Comparison of ENCODE assay signal across 17 cellular contexts in genomic region chr3:14344351-14344750, GRCh38.
"Had no signal": no experiment of that assay in that cellular context is flagged by ENCODE, and none has a peak within 500 bp of the region (broad histone marks: within the 10 kb centered on the region; RNA-seq: fewer than 3 reads in every experiment).

No MANE protein-coding gene starts in this region.

- H3K4me1 ChIP-seq: foreskin keratinocyte, left ventricle myocardium inferior, vagina had no signal

- H3K4me1 Mint-ChIP-seq: activated CD4-positive, alpha-beta memory T cell treated with anti-CD3 and anti-CD28 coated beads, Interleukin-2, amount 10 ng/mL, durations not matched to agents 7 days and 5 days; activated CD4-positive, alpha-beta T cell treated with anti-CD3 and anti-CD28 coated beads for 36 hours; activated CD8-positive, alpha-beta memory T cell treated with anti-CD3 and anti-CD28 coated beads, Interleukin-2, amount 10 ng/mL, durations not matched to agents 7 days and 5 days; activated T-helper 17 cell treated with anti-CD3 and anti-CD28 coated beads, Interleukin-2, amount 50 U/mL, for 72 hours; naive thymus-derived CD8-positive, alpha-beta T cell had no signal

- H3K36me3 ChIP-seq: left ventricle myocardium inferior, tibial nerve, vagina had no signal

- H3K27me3 Mint-ChIP-seq: activated CD4-positive, alpha-beta T cell treated with anti-CD3 and anti-CD28 coated beads for 36 hours; stimulated activated naive CD8-positive, alpha-beta T cell treated with anti-CD3 and anti-CD28 coated beads, Interleukin-15, Interleukin-2, amounts not matched to agents 100 ng/mL and 50 ng/mL, for 24 hours had no signal

- H3K27ac Mint-ChIP-seq: activated CD4-positive, alpha-beta memory T cell treated with anti-CD3 and anti-CD28 coated beads, Interleukin-2, amount 10 ng/mL, durations not matched to agents 7 days and 5 days; activated CD4-positive, alpha-beta T cell treated with anti-CD3 and anti-CD28 coated beads for 36 hours; activated CD8-positive, alpha-beta memory T cell treated with anti-CD3 and anti-CD28 coated beads, Interleukin-2, amount 10 ng/mL, durations not matched to agents 7 days and 5 days; activated T-helper 17 cell treated with anti-CD3 and anti-CD28 coated beads, Interleukin-2, amount 50 U/mL, for 72 hours; stimulated activated naive CD8-positive, alpha-beta T cell treated with anti-CD3 and anti-CD28 coated beads, Interleukin-15, Interleukin-2, amounts not matched to agents 100 ng/mL and 50 ng/mL, for 24 hours had no signal

- H3K4me3 Mint-ChIP-seq: activated CD4-positive, alpha-beta memory T cell treated with anti-CD3 and anti-CD28 coated beads, Interleukin-2, amount 10 ng/mL, durations not matched to agents 7 days and 5 days; activated CD4-positive, alpha-beta T cell treated with anti-CD3 and anti-CD28 coated beads for 36 hours; activated CD8-positive, alpha-beta memory T cell treated with anti-CD3 and anti-CD28 coated beads, Interleukin-2, amount 10 ng/mL, durations not matched to agents 7 days and 5 days; activated T-helper 17 cell treated with anti-CD3 and anti-CD28 coated beads, Interleukin-2, amount 50 U/mL, for 72 hours; naive thymus-derived CD8-positive, alpha-beta T cell; stimulated activated naive CD8-positive, alpha-beta T cell treated with anti-CD3 and anti-CD28 coated beads, Interleukin-15, Interleukin-2, amounts not matched to agents 100 ng/mL and 50 ng/mL, for 24 hours had no signal

- ATAC-seq: activated CD4-positive, alpha-beta T cell treated with anti-CD3 and anti-CD28 coated beads for 36 hours; activated CD8-positive, alpha-beta memory T cell treated with anti-CD3 and anti-CD28 coated beads, Interleukin-2, amount 10 ng/mL, durations not matched to agents 7 days and 5 days; activated T-helper 17 cell treated with anti-CD3 and anti-CD28 coated beads, Interleukin-2, amount 50 U/mL, for 72 hours; foreskin keratinocyte; naive thymus-derived CD8-positive, alpha-beta T cell had no signal

- H3K27me3 ChIP-seq: tibial nerve, vagina had no signal

- H3K9me3 Mint-ChIP-seq: activated CD4-positive, alpha-beta memory T cell treated with anti-CD3 and anti-CD28 coated beads, Interleukin-2, amount 10 ng/mL, durations not matched to agents 7 days and 5 days; activated T-helper 17 cell treated with anti-CD3 and anti-CD28 coated beads, Interleukin-2, amount 50 U/mL, for 72 hours; brain; naive thymus-derived CD8-positive, alpha-beta T cell; stimulated activated naive CD8-positive, alpha-beta T cell treated with anti-CD3 and anti-CD28 coated beads, Interleukin-15, Interleukin-2, amounts not matched to agents 100 ng/mL and 50 ng/mL, for 24 hours had no signal

- H3K4me3 ChIP-seq: dorsolateral prefrontal cortex, left ventricle myocardium inferior, tibial nerve, vagina had no signal

- DNase-seq: activated CD4-positive, alpha-beta memory T cell treated with anti-CD3 and anti-CD28 coated beads, Interleukin-2, amount 10 ng/mL, durations not matched to agents 7 days and 5 days; activated CD4-positive, alpha-beta T cell treated with anti-CD3 and anti-CD28 coated beads for 36 hours; activated CD8-positive, alpha-beta memory T cell treated with anti-CD3 and anti-CD28 coated beads, Interleukin-2, amount 10 ng/mL, durations not matched to agents 7 days and 5 days; activated naive CD4-positive, alpha-beta T cell; caudate nucleus; dorsolateral prefrontal cortex; foreskin keratinocyte; hippocampal formation; left ventricle myocardium inferior; naive thymus-derived CD8-positive, alpha-beta T cell; nucleus accumbens; retina had no signal

- H3K36me3 Mint-ChIP-seq: activated CD8-positive, alpha-beta memory T cell treated with anti-CD3 and anti-CD28 coated beads, Interleukin-2, amount 10 ng/mL, durations not matched to agents 7 days and 5 days; brain; naive thymus-derived CD8-positive, alpha-beta T cell had no signal

- H3K27ac ChIP-seq: dorsolateral prefrontal cortex, foreskin keratinocyte, left ventricle myocardium inferior, tibial nerve, vagina had no signal

- H3K9me3 ChIP-seq: left ventricle myocardium inferior, tibial nerve, vagina had no signal
